ENCODE assay signal across 8 cellular contexts in the genomic region with DNA sequence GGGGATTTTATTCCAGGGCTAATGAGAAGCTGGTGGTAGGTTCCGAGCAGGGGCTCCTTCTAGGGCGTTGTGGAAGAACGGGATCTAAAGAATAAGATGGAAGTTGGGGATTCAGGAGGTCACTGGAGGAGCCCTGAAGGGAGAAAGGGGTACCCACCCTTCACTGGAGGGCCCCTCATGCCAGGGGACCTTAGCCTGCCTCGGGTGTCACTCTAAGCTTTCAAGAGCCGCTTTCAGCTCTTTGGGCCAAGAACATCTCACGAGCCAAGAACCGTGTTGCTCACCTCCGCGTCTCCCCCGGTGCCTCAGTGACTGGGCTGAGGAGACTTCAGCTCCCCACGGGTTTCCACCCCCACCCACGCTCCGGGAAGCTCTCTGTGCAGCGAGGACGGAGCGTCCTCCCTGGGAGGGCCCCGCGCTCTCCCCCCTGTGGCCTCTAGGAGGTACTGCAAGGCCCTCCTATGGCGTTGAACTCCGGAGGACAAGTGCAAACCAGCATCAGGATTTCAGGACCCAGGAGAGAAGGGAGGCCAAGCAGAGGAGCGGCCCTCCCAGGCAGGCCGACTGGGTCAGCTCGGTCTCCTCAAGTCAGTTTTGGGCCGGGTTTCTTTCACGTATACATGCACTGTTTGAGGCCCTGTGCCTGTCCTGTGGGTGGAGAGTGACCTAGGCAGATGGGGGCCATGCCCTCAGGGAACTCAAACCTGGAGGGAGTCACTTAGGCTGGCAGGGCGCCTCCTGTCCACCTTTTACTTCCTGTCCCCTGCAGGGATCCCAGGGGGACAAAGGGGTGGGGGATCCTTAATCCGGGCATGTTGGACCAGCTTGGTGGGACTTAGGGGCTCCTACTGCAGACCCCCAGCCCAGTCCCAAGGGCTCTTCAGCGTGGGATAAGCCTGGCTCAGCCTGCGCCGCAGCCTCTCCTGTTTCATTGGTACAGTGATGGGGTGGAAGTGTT. TPM values are rescaled to one million over a fixed set of nuclear protein-coding genes. Genes with fewer than 3 reads are reported as not detected.
DNase-seq lines count a peak whose midpoint lies in the region; ATAC-seq and TF ChIP-seq lines count a peak whose summit lies in the region.

No MANE protein-coding gene starts in this region.

- no peaks in the 10 kb centered on the region for H3K36me3 Mint-ChIP-seq in osteocyte (ENCODE audit: unreplicated experiment)

- H3K4me1 Mint-ChIP-seq in osteocyte (ENCODE audit: unreplicated experiment): no peaks in the 10 kb centered on the region

- peaks cover 18% of the 10 kb centered on the region for H3K27me3 Mint-ChIP-seq in osteocyte (ENCODE audit: unreplicated experiment)

- TF ChIP-seq CTCF in foreskin fibroblast (IDR thresholded peaks at IDR 0.05; ENCODE audit: low read depth, low read length) (peak; percentile 99), osteocyte (IDR thresholded peaks at IDR 0.05) (peak; percentile 87), thyroid gland (IDR thresholded peaks at IDR 0.05) (peak; percentile 88 to 99 (median 94))

- H3K9me3 Mint-ChIP-seq in osteocyte (ENCODE audit: unreplicated experiment): no peaks in the 10 kb centered on the region

- intact Hi-C loops in thyroid gland (cut with DNase I): no loop called here

- H3K27ac Mint-ChIP-seq in osteocyte (ENCODE audit: unreplicated experiment): no peak overlapping the region

- no peak overlapping the region for H3K4me3 Mint-ChIP-seq in osteocyte (ENCODE audit: unreplicated experiment)

- H3K4me1 ChIP-seq in thyroid gland: peaks cover 0 to 9% of the 10 kb centered on the region in 2 donors

- DNase-seq in D341Med (ENCODE audit: low spot score) (peak; percentile 92), RPMI7951 (ENCODE audit: low read depth) (peak; percentile 58), foreskin fibroblast (peak; percentile 61 to 85), osteocyte (ENCODE audit: extremely low spot score, unreplicated experiment) (no peak), thyroid gland (peak; percentile 69 to 74)
- peak; percentile 57 for DNase-seq in activated T-helper 9 cell treated with anti-CD3 and anti-CD28 coated beads, Interleukin-2, amount 50 U/mL, for 16 hours (ENCODE audit: low read depth)

- WGBS in thyroid gland, 2 donors: 23 to 49% methylated on average over 10 to 26 of the region's 30 CpGs

- ATAC-seq in HG03280 (IDR thresholded peaks at IDR 0.05; ENCODE audit: unreplicated experiment) (peak; percentile 72), GM18873 (IDR thresholded peaks at IDR 0.05; ENCODE audit: low FRiP score, unreplicated experiment) (no peak)

- no peak for TF ChIP-seq POLR2A in thyroid gland (IDR thresholded peaks at IDR 0.05)

- peaks cover 3 to 4% of the 10 kb centered on the region in 2 donors for H3K36me3 ChIP-seq in thyroid gland

- no peaks in the 10 kb centered on the region for H3K9me3 ChIP-seq in thyroid gland

- no peaks in the 10 kb centered on the region for H3K27me3 ChIP-seq in thyroid gland

- H3K4me3 ChIP-seq in foreskin fibroblast (ENCODE audit: low read depth in 1 of 2, low read length in 2 of 2): no peak overlapping the region
- H3K4me3 ChIP-seq in thyroid gland (replicated peaks in 1 of 3): no peak overlapping the region

- H3K27ac ChIP-seq in thyroid gland: no peak overlapping the region

RNA-seq across cellular contexts. Expression of a gene that starts 5.1 kb away (rescaled TPM):
- not detected in 2 replicates for total RNA-seq in RPMI7951 (2014; rRNA removed; shearing (Covaris generic))
- total RNA-seq in osteocyte (not detected in 2 replicates), thyroid gland (1 to 10 TPM in 1 of 4 donors, not detected in 3; 2.7 TPM)

RNA-seq across cellular contexts. Expression of a gene that starts 18.1 kb away (rescaled TPM):
- total RNA-seq in RPMI7951 (2014; rRNA removed; shearing (Covaris generic)): 2.9 TPM in 1 of 2 replicates, not detected in the other
- total RNA-seq in osteocyte (not detected in 2 replicates), thyroid gland (100 to 1,000 TPM; 164 to 348 (median 213) TPM)

RNA-seq across cellular contexts. Expression of a gene that starts 32.7 kb away (rescaled TPM):
- not detected in 2 replicates for total RNA-seq in RPMI7951 (2014; rRNA removed; shearing (Covaris generic))
- total RNA-seq in osteocyte: not detected in 2 replicates
- total RNA-seq in thyroid gland: 1 to 10 TPM in 1 of 4 donors, not detected in 3; 1.2 TPM

RNA-seq across cellular contexts. Expression of a gene that starts 37.9 kb away (rescaled TPM):
- 0.20 TPM in 1 of 2 replicates, not detected in the other for total RNA-seq in RPMI7951 (2014; rRNA removed; shearing (Covaris generic))
- total RNA-seq in osteocyte (not detected in 2 replicates), thyroid gland (1 to 10 TPM in 1 of 4 donors, not detected in 3; 1.6 TPM)

RNA-seq across cellular contexts. Expression of a gene that starts 47.3 kb away (rescaled TPM):
- not detected in 2 replicates for total RNA-seq in RPMI7951 (2014; rRNA removed; shearing (Covaris generic))
- not detected in 2 replicates for total RNA-seq in osteocyte
- under 1 TPM in 1 of 4 donors, not detected in 3; 0.27 TPM for total RNA-seq in thyroid gland

Comparison
In these comparisons a context has a peak if more than half of its experiments do, and no peak if none do; other contexts are left out.
1. RNA of a gene that starts 18.1 kb away (total RNA-seq): 164 to 348 TPM in thyroid gland; not detected in osteocyte and 2.9 TPM in RPMI7951; every median in the first group is over 10 times any median in the second.
2. Peak in every context shown above with its lines, with median percentiles within 50 percentile points of each other: CTCF ChIP-seq.